1 cellular context compared by ENCODE assay signal in genomic region chr7:8229927-8230326, GRCh38.
A peak's percentile ranks its signal among the peaks of the same experiment; 100 is the strongest.
TF ChIP-seq lines count a peak whose summit lies in the region.

No MANE protein-coding gene starts in this region.

TF ChIP-seq in SK-N-SH treated with all-trans-retinoic acid at 6 μM for 48 hours, 23 proteins besides CTCF, POLR2A, EP300 and RAD21 (continued from another document):
- TF ChIP-seq, protein P1, sequence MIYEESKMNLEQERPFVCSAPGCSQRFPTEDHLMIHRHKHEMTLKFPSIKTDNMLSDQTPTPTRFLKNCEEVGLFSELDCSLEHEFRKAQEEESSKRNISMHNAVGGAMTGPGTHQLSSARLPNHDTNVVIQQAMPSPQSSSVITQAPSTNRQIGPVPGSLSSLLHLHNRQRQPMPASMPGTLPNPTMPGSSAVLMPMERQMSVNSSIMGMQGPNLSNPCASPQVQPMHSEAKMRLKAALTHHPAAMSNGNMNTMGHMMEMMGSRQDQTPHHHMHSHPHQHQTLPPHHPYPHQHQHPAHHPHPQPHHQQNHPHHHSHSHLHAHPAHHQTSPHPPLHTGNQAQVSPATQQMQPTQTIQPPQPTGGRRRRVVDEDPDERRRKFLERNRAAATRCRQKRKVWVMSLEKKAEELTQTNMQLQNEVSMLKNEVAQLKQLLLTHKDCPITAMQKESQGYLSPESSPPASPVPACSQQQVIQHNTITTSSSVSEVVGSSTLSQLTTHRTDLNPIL (CRISPR knock-in tag; IDR thresholded peaks at IDR 0.05; ENCODE audit: low read depth) = no peak
- no peak; the same call in 1 of the 2 replicates for TF ChIP-seq GLIS3 (CRISPR knock-in tag; IDR thresholded peaks at IDR 0.05)
- TF ChIP-seq ISL1 (CRISPR knock-in tag; IDR thresholded peaks at IDR 0.05) = 0 out of 2 replicates have a peak, but pooled peaks have one; percentile 23
- TF ChIP-seq, protein P2, sequence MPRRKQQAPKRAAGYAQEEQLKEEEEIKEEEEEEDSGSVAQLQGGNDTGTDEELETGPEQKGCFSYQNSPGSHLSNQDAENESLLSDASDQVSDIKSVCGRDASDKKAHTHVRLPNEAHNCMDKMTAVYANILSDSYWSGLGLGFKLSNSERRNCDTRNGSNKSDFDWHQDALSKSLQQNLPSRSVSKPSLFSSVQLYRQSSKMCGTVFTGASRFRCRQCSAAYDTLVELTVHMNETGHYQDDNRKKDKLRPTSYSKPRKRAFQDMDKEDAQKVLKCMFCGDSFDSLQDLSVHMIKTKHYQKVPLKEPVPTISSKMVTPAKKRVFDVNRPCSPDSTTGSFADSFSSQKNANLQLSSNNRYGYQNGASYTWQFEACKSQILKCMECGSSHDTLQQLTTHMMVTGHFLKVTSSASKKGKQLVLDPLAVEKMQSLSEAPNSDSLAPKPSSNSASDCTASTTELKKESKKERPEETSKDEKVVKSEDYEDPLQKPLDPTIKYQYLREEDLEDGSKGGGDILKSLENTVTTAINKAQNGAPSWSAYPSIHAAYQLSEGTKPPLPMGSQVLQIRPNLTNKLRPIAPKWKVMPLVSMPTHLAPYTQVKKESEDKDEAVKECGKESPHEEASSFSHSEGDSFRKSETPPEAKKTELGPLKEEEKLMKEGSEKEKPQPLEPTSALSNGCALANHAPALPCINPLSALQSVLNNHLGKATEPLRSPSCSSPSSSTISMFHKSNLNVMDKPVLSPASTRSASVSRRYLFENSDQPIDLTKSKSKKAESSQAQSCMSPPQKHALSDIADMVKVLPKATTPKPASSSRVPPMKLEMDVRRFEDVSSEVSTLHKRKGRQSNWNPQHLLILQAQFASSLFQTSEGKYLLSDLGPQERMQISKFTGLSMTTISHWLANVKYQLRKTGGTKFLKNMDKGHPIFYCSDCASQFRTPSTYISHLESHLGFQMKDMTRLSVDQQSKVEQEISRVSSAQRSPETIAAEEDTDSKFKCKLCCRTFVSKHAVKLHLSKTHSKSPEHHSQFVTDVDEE (CRISPR knock-in tag; IDR thresholded peaks at IDR 0.05) = peak; percentile 97
- TF ChIP-seq PPARA (CRISPR knock-in tag; IDR thresholded peaks at IDR 0.05; ENCODE audit: borderline replicate concordance) = no peak
- TF ChIP-seq ZNF565 (CRISPR knock-in tag; conservative IDR thresholded peaks at IDR 0.05; ENCODE audit: low read depth) = no peak
- no peak for TF ChIP-seq CSDC2 (CRISPR knock-in tag; IDR thresholded peaks at IDR 0.05)
- TF ChIP-seq TCF4 (CRISPR knock-in tag; IDR thresholded peaks at IDR 0.05; ENCODE audit: borderline replicate concordance) = peak; percentile 87
- TF ChIP-seq OSR1 (CRISPR knock-in tag; IDR thresholded peaks at IDR 0.05) = no peak
- TF ChIP-seq, protein P3, sequence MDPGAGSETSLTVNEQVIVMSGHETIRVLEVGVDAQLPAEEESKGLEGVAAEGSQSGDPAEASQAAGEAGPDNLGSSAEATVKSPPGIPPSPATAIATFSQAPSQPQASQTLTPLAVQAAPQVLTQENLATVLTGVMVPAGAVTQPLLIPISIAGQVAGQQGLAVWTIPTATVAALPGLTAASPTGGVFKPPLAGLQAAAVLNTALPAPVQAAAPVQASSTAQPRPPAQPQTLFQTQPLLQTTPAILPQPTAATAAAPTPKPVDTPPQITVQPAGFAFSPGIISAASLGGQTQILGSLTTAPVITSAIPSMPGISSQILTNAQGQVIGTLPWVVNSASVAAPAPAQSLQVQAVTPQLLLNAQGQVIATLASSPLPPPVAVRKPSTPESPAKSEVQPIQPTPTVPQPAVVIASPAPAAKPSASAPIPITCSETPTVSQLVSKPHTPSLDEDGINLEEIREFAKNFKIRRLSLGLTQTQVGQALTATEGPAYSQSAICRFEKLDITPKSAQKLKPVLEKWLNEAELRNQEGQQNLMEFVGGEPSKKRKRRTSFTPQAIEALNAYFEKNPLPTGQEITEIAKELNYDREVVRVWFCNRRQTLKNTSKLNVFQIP (CRISPR knock-in tag; IDR thresholded peaks at IDR 0.05; ENCODE audit: borderline replicate concordance, low read depth) = no peak
- TF ChIP-seq PATZ1 (CRISPR knock-in tag; IDR thresholded peaks at IDR 0.05; ENCODE audit: borderline replicate concordance) = no peak
- TF ChIP-seq ZC3H10 (CRISPR knock-in tag; IDR thresholded peaks at IDR 0.05) = no peak
- TF ChIP-seq SNAI2 (CRISPR knock-in tag; IDR thresholded peaks at IDR 0.05) = no peak
- TF ChIP-seq ZNF70 (CRISPR knock-in tag; IDR thresholded peaks at IDR 0.05) = no peak
- no peak for TF ChIP-seq ARNTL (CRISPR knock-in tag; IDR thresholded peaks at IDR 0.05; ENCODE audit: borderline replicate concordance, low read depth)
